In genomic region chr4:141705048-141705746, GRCh38 we compare ENCODE assay signal across 14 cellular contexts.
DNase-seq lines count a peak whose midpoint lies in the region; ATAC-seq, FAIRE-seq and TF ChIP-seq lines count a peak whose summit lies in the region.
"Had no signal": no experiment of that assay in that cellular context is flagged by ENCODE, and none has a peak within 500 bp of the region (broad histone marks: within the 10 kb centered on the region; RNA-seq: fewer than 3 reads in every experiment).

No MANE protein-coding gene starts in this region.

- H3K27me3 ChIP-seq in small intestine (ENCODE audit: control insufficient read depth in 2 of 2, insufficient read depth in 2 of 2, low read length in 2 of 2) (no peaks in the 10 kb centered on the region), vagina (no peaks in the 10 kb centered on the region)
- H3K27me3 ChIP-seq: upper lobe of left lung had no signal

- 83 to 94% (median 83%) methylated on average over 2 of the region's 2 CpGs for WGBS in small intestine, 3 donors

- no peak for TF ChIP-seq CTCF in vagina (IDR thresholded peaks at IDR 0.05)

- intact Hi-C loops in posterior cingulate gyrus (cut with DNase I): no loop called here
- intact Hi-C loops in vagina (cut with DNase I): no loop called here

- no peaks in the 10 kb centered on the region for H3K4me1 ChIP-seq in small intestine (ENCODE audit: control insufficient read depth in 2 of 2, insufficient read depth in 1 of 2, low read depth in 1 of 2, low read length in 1 of 2)
- no peaks in the 10 kb centered on the region for H3K4me1 ChIP-seq in vagina
- H3K4me1 ChIP-seq: parathyroid adenoma, upper lobe of left lung had no signal

- H3K27ac ChIP-seq in small intestine (ENCODE audit: low read depth in 1 of 2, low read length in 1 of 2) (no peak overlapping the region), vagina (no peak overlapping the region)
- H3K27ac ChIP-seq: parathyroid adenoma, upper lobe of left lung had no signal

- ATAC-seq in GM18870 (IDR thresholded peaks at IDR 0.05; ENCODE audit: unreplicated experiment): peak; percentile 72
- peak; percentile 56 for ATAC-seq in GM21737 (IDR thresholded peaks at IDR 0.05; ENCODE audit: unreplicated experiment)
- peak; percentile 59 for ATAC-seq in HG03196 (IDR thresholded peaks at IDR 0.05; ENCODE audit: unreplicated experiment)
- no peak for ATAC-seq in left lobe of liver

- H3K9me3 ChIP-seq in small intestine (ENCODE audit: control insufficient read depth, low read depth) (no peaks in the 10 kb centered on the region), vagina (peaks cover 7% of the 10 kb centered on the region)
- H3K9me3 ChIP-seq: upper lobe of left lung had no signal

- no peak for DNase-seq in small intestine
- no peak for DNase-seq in NCI-H2029 (lab: John Stamatoyannopoulos, UW)
- DNase-seq in posterior cingulate gyrus: no peak
- DNase-seq in vagina (ENCODE audit: extremely low spot score in 2 of 2): no peak
- no peak for DNase-seq in left lobe of liver (ENCODE audit: low spot score)
- DNase-seq: activated naive CD8-positive, alpha-beta T cell treated with anti-CD3 and anti-CD28 coated beads, Interleukin-2, amount 10 ng/mL, durations not matched to agents 7 days and 5 days; glutamatergic neuron; mammary epithelial cell; SHP77; upper lobe of left lung had no signal

- no peak for TF ChIP-seq POLR2A in vagina (IDR thresholded peaks at IDR 0.05)

- peak; percentile 71 for FAIRE-seq in small intestine (lab: Jason Lieb, UNC)

- H3K36me3 ChIP-seq in small intestine (ENCODE audit: control insufficient read depth in 2 of 2, insufficient read depth in 2 of 2, low read length in 2 of 2) (no peaks in the 10 kb centered on the region), vagina (no peaks in the 10 kb centered on the region)
- H3K36me3 ChIP-seq: upper lobe of left lung had no signal

- no peak overlapping the region for H3K4me3 ChIP-seq in small intestine (ENCODE audit: low read depth in 1 of 2, low read length in 2 of 2)
- no peak overlapping the region for H3K4me3 ChIP-seq in vagina
- H3K4me3 ChIP-seq: upper lobe of left lung had no signal
